Comparison of ENCODE assay signal across 19 cellular contexts in genomic region chr3:57791245-57791644, GRCh38. TPM values are rescaled to one million over a fixed set of nuclear protein-coding genes. Genes with fewer than 3 reads are reported as not detected.
DNase-seq lines count a peak whose midpoint lies in the region; ATAC-seq and TF ChIP-seq lines count a peak whose summit lies in the region.
"Had no signal": no experiment of that assay in that cellular context is flagged by ENCODE, and none has a peak within 500 bp of the region (broad histone marks: within the 10 kb centered on the region; RNA-seq: fewer than 3 reads in every experiment).

No MANE protein-coding gene starts in this region.

- H3K36me3 Mint-ChIP-seq in T-helper 17 cell (ENCODE audit: low read depth): peaks cover 2% of the 10 kb centered on the region
- peaks cover 2% of the 10 kb centered on the region for H3K36me3 Mint-ChIP-seq in activated CD4-positive, alpha-beta T cell treated with anti-CD3 and anti-CD28 coated beads, Interleukin-2, amount 10 ng/mL, durations not matched to agents 24 days and 14 days (ENCODE audit: low read depth)
- H3K36me3 Mint-ChIP-seq: CD8-positive, alpha-beta T cell had no signal

- no peak overlapping the region for H3K4me3 Mint-ChIP-seq in T-helper 17 cell
- no peak overlapping the region for H3K4me3 Mint-ChIP-seq in activated CD4-positive, alpha-beta T cell treated with anti-CD3 and anti-CD28 coated beads, Interleukin-2, amount 10 ng/mL, durations not matched to agents 24 days and 14 days
- H3K4me3 Mint-ChIP-seq: CD8-positive, alpha-beta T cell; central memory CD8-positive, alpha-beta T cell; H9; naive thymus-derived CD8-positive, alpha-beta T cell had no signal

- DNase-seq in COLO829 (ENCODE audit: low spot score) (peak; percentile 45), MV-4-11 (lab: John Stamatoyannopoulos, UW) (peak; percentile 71), T-helper 17 cell (no peak), iris pigment epithelial cell (ENCODE audit: low read depth) (peak; percentile 39), occipital lobe (lab: John Stamatoyannopoulos, UW) (no peak), NCI-H146 (lab: John Stamatoyannopoulos, UW) (no peak)
- DNase-seq in activated CD4-positive, alpha-beta T cell treated with anti-CD3 and anti-CD28 coated beads, Interleukin-2, amount 10 ng/mL, durations not matched to agents 24 days and 14 days: no peak
- DNase-seq: activated gamma-delta T cell treated with Interleukin-2 at 50 U/mL for 16 hours; CD8-positive, alpha-beta T cell; effector CD8-positive, alpha-beta T cell; H9; naive thymus-derived CD8-positive, alpha-beta T cell; NCI-H187; NCI-H446 treated with DMSO at 0.1 percent for 48 hours; PC-3; posterior cingulate gyrus; upper lobe of left lung had no signal

- intact Hi-C loops in activated CD4-positive, alpha-beta T cell treated with anti-CD3 and anti-CD28 coated beads, Interleukin-2, amount 10 ng/mL, durations not matched to agents 24 days and 14 days (cut with micrococcal nuclease): no loop called here

- no peaks in the 10 kb centered on the region for H3K9me3 Mint-ChIP-seq in activated CD4-positive, alpha-beta T cell treated with anti-CD3 and anti-CD28 coated beads, Interleukin-2, amount 10 ng/mL, durations not matched to agents 24 days and 14 days
- H3K9me3 Mint-ChIP-seq: CD8-positive, alpha-beta T cell; central memory CD8-positive, alpha-beta T cell; H9; naive thymus-derived CD8-positive, alpha-beta T cell had no signal

- no peak for ATAC-seq in T-helper 17 cell
- no peak for ATAC-seq in GM18505 (IDR thresholded peaks at IDR 0.05; ENCODE audit: unreplicated experiment)
- ATAC-seq: CD8-positive, alpha-beta T cell; naive thymus-derived CD8-positive, alpha-beta T cell; PC-3 had no signal

- H3K9me3 ChIP-seq in T-helper 17 cell (ENCODE audit: control insufficient read depth, low read length, poor library complexity, severe bottlenecking): no peaks in the 10 kb centered on the region
- H3K9me3 ChIP-seq: upper lobe of left lung had no signal

- H3K4me1 Mint-ChIP-seq in T-helper 17 cell: peaks cover 16% of the 10 kb centered on the region
- peaks cover 19% of the 10 kb centered on the region for H3K4me1 Mint-ChIP-seq in activated CD4-positive, alpha-beta T cell treated with anti-CD3 and anti-CD28 coated beads, Interleukin-2, amount 10 ng/mL, durations not matched to agents 24 days and 14 days
- H3K4me1 Mint-ChIP-seq: H9 had no signal

- TF ChIP-seq POLR2A in GM18505 (IDR thresholded peaks at IDR 0.05; ENCODE audit: borderline replicate concordance, extremely low read depth, insufficient read depth, insufficient read length): no peak

- H3K27ac Mint-ChIP-seq in T-helper 17 cell: peak overlapping the region; percentile 27
- H3K27ac Mint-ChIP-seq in activated CD4-positive, alpha-beta T cell treated with anti-CD3 and anti-CD28 coated beads, Interleukin-2, amount 10 ng/mL, durations not matched to agents 24 days and 14 days: no peak overlapping the region
- H3K27ac Mint-ChIP-seq: CD8-positive, alpha-beta T cell; H9 had no signal

- H3K27me3 Mint-ChIP-seq in T-helper 17 cell: no peaks in the 10 kb centered on the region
- H3K27me3 Mint-ChIP-seq in activated CD4-positive, alpha-beta T cell treated with anti-CD3 and anti-CD28 coated beads, Interleukin-2, amount 10 ng/mL, durations not matched to agents 24 days and 14 days: no peaks in the 10 kb centered on the region
- H3K27me3 Mint-ChIP-seq: central memory CD8-positive, alpha-beta T cell; naive thymus-derived CD8-positive, alpha-beta T cell had no signal

RNA-seq across cellular contexts. Expression of gene SLMAP, which starts 35.1 kb away (rescaled TPM):
- total RNA-seq in T-helper 17 cell (10 to 100 TPM; 59.0 to 71.4 TPM), occipital lobe (64.4 TPM)
- 53.4 and 58.1 TPM in 2 replicates for total RNA-seq in activated CD4-positive, alpha-beta T cell treated with anti-CD3 and anti-CD28 coated beads, Interleukin-2, amount 10 ng/mL, durations not matched to agents 24 days and 14 days

Comparison
In these comparisons a context has a peak if more than half of its experiments do, and no peak if none do; other contexts are left out.
1. DNase-seq: peak in COLO829 (single experiment), MV-4-11 (single experiment) and iris pigment epithelial cell (single experiment); none in T-helper 17 cell (0 of 3), occipital lobe (single experiment), activated CD4-positive, alpha-beta T cell treated with anti-CD3 and anti-CD28 coated beads, Interleukin-2, amount 10 ng/mL, durations not matched to agents 24 days and 14 days (single experiment) and NCI-H146 (single experiment).